In the genomic region with DNA sequence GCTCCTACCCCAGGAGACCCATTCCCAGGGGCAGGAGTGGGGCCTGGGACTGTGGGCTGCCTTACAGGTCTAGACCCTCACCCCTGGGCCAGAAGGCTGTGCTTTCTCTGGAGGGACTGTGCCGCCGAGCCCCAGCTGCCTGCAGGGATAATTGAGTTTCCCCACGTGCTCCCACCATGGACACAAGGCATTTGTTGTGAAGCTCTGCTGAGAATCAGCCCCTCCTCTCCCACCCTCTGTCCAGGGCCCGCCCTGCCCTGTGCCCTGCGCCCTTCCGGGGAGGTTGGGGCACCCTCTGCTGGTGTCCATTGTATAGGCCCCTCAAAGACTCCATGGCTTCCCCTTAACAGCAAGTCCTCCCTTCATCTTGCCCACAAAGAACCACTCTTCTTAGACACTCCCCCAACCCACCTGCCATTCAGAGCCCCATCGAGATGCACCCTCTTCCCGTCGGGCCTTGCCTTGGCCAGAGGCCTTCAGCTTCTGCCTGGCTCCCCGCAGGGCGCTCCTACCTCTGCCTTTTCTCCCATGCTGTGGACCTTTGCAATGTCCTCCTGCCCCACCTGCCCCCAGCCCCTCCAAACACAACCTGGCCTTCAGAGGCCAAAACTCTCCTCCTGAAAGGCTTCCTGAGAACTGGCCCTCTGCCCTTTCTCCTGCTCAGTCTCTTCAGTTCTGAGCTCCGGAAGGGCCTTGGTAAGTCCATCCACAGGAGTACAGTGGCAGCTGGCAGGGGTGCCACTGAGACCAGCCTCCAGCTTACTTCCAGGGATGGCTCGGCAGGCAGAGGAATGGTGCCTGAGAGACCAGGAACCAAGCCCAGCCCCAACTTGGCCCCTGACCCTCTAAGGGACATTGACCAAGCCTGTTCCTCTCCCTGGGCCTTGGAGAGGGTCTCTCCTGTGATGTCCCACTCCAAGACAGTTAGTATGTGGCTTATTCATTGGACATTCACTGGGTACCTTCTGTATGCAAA, we compare ENCODE assay signal across 13 cellular contexts. TPM values are rescaled to one million over a fixed set of nuclear protein-coding genes. Genes with fewer than 3 reads are reported as not detected.
DNase-seq lines count a peak whose midpoint lies in the region; ATAC-seq and TF ChIP-seq lines count a peak whose summit lies in the region.
"Had no signal": no experiment of that assay in that cellular context is flagged by ENCODE, and none has a peak within 500 bp of the region (broad histone marks: within the 10 kb centered on the region; RNA-seq: fewer than 3 reads in every experiment).

No MANE protein-coding gene starts in this region.

- no peaks in the 10 kb centered on the region for H3K36me3 Mint-ChIP-seq in naive thymus-derived CD8-positive, alpha-beta T cell
- H3K36me3 Mint-ChIP-seq: immature natural killer cell had no signal

- peaks cover 2 to 10% (median 6%) of the 10 kb centered on the region in 4 donors for H3K4me1 Mint-ChIP-seq in naive thymus-derived CD8-positive, alpha-beta T cell

- no peaks in the 10 kb centered on the region for H3K79me2 ChIP-seq in SU-DHL-6 (ENCODE audit: insufficient read depth, low read length)

- H3K27me3 ChIP-seq in SU-DHL-6 (ENCODE audit: low read length) (no peaks in the 10 kb centered on the region; the same call in none of the 2 replicates), left ventricle myocardium inferior (ENCODE audit: low read depth) (peaks cover 35% of the 10 kb centered on the region), stomach (peaks cover 0 to 73% (median 33%) of the 10 kb centered on the region in 3 donors), esophagus squamous epithelium (peaks cover 4 to 78% (median 7%) of the 10 kb centered on the region in 4 donors)

- H3K9me3 ChIP-seq in SU-DHL-6 (ENCODE audit: insufficient read depth, low read length) = no peaks in the 10 kb centered on the region
- H3K9me3 ChIP-seq in left ventricle myocardium inferior (replicated peaks) = no peaks in the 10 kb centered on the region
- no peaks in the 10 kb centered on the region for H3K9me3 ChIP-seq in stomach
- H3K9me3 ChIP-seq in esophagus squamous epithelium = no peaks in the 10 kb centered on the region
- H3K9me3 ChIP-seq: SJSA1, spleen had no signal

- ATAC-seq in HG03039 (IDR thresholded peaks at IDR 0.05; ENCODE audit: unreplicated experiment) (no peak), HG03045 (IDR thresholded peaks at IDR 0.05; ENCODE audit: unreplicated experiment) (no peak)
- no peak for ATAC-seq in naive thymus-derived CD8-positive, alpha-beta T cell
- ATAC-seq: esophagus mucosa had no signal

- DNase-seq in GM10266 (ENCODE audit: extremely low spot score) (no peak), left ventricle myocardium inferior (no peak), stomach (no peak), esophagus squamous epithelium (lab: John Stamatoyannopoulos, UW) (no peak)
- no peak for DNase-seq in naive thymus-derived CD8-positive, alpha-beta T cell
- DNase-seq: immature natural killer cell, NCI-H446 treated with DMSO at 0.1 percent for 48 hours, spleen had no signal

- 75 to 85% (median 82%) methylated on average over 11 to 13 of the region's 13 CpGs for WGBS in stomach, 5 donors
- WGBS in esophagus squamous epithelium, 2 donors = 77 to 83% methylated on average over 11 to 12 of the region's 13 CpGs

- no peak overlapping the region for H3K27ac Mint-ChIP-seq in naive thymus-derived CD8-positive, alpha-beta T cell
- H3K27ac Mint-ChIP-seq: immature natural killer cell had no signal

- no peaks in the 10 kb centered on the region for H3K9me3 Mint-ChIP-seq in naive thymus-derived CD8-positive, alpha-beta T cell
- H3K9me3 Mint-ChIP-seq: immature natural killer cell had no signal

- H3K4me3 Mint-ChIP-seq in naive thymus-derived CD8-positive, alpha-beta T cell = peak overlapping the region in 5 of 10 donors; percentile 7 to 50 (median 36)
- H3K4me3 Mint-ChIP-seq: immature natural killer cell had no signal

- H3K27ac ChIP-seq in SU-DHL-6 (ENCODE audit: low read depth, low read length) (no peak overlapping the region), left ventricle myocardium inferior (replicated peaks) (peak overlapping the region; percentile 87), stomach (peak overlapping the region in 4 of 5 donors; percentile 39 to 87 (median 70)), esophagus squamous epithelium (peak overlapping the region in 2 of 4 donors; percentile 43 to 78)
- H3K27ac ChIP-seq: SJSA1, spleen had no signal

- H4K20me1 ChIP-seq in SU-DHL-6 (ENCODE audit: low read depth, low read length) = no peaks in the 10 kb centered on the region

- no peak for TF ChIP-seq EP300 in stomach (IDR thresholded peaks at IDR 0.05)

- TF ChIP-seq POLR2A in stomach (IDR thresholded peaks at IDR 0.05) (no peak), esophagus squamous epithelium (IDR thresholded peaks at IDR 0.05) (no peak)

- no peaks in the 10 kb centered on the region for H3K9me2 ChIP-seq in SU-DHL-6 (replicated peaks; ENCODE audit: insufficient read depth, low read length)

- H3K4me1 ChIP-seq in left ventricle myocardium inferior (peaks cover 54% of the 10 kb centered on the region), stomach (peaks cover 30 to 44% (median 39%) of the 10 kb centered on the region in 4 donors), esophagus squamous epithelium (peaks cover 30 to 51% (median 32%) of the 10 kb centered on the region in 3 donors)

- intact Hi-C loops in left ventricle myocardium inferior (cut with micrococcal nuclease) = no loop called here
- intact Hi-C loops in stomach (cut with DNase I; ENCODE audit: low total_unique reads) = no loop called here
- intact Hi-C loops in esophagus squamous epithelium (cut with DNase I) = no loop called here

- no peak overlapping the region for H3K9ac ChIP-seq in SU-DHL-6 (ENCODE audit: low read length)

- H3K36me3 ChIP-seq in SU-DHL-6 (ENCODE audit: low read length) = no peaks in the 10 kb centered on the region
- no peaks in the 10 kb centered on the region for H3K36me3 ChIP-seq in left ventricle myocardium inferior
- no peaks in the 10 kb centered on the region for H3K36me3 ChIP-seq in stomach
- H3K36me3 ChIP-seq in esophagus squamous epithelium = no peaks in the 10 kb centered on the region
- H3K36me3 ChIP-seq: SJSA1, spleen had no signal

- H3K27me3 Mint-ChIP-seq in naive thymus-derived CD8-positive, alpha-beta T cell = peaks cover 9 to 46% (median 18%) of the 10 kb centered on the region in 5 donors

- no peaks in the 10 kb centered on the region for H3F3A ChIP-seq in SU-DHL-6 (ENCODE audit: insufficient read depth)

- no peak overlapping the region for H2AFZ ChIP-seq in SU-DHL-6 (ENCODE audit: low read depth, low read length, severe bottlenecking)

- H3K4me3 ChIP-seq in SU-DHL-6 (ENCODE audit: insufficient read depth, low read length, poor library complexity, severe bottlenecking) (no peak overlapping the region), left ventricle myocardium inferior (no peak overlapping the region), stomach (no peak overlapping the region), esophagus squamous epithelium (no peak overlapping the region)
- H3K4me3 ChIP-seq: SJSA1, spleen had no signal

- POLR2A ChIA-PET in naive thymus-derived CD8-positive, alpha-beta T cell (lab: Charles Lee) = no interaction called here

- H3K4me2 ChIP-seq in SU-DHL-6 (ENCODE audit: low read depth, low read length, poor library complexity, severe bottlenecking) = no peak overlapping the region

- TF ChIP-seq CTCF in GM10266 (IDR thresholded peaks at IDR 0.05; ENCODE audit: control insufficient read depth, insufficient read depth, low read depth, missing control alignments) = peak; percentile 31
- TF ChIP-seq CTCF in SU-DHL-6 (IDR thresholded peaks at IDR 0.05; ENCODE audit: insufficient read depth, low read length, poor library complexity, severe bottlenecking) = peak; percentile 25
- no peak for TF ChIP-seq CTCF in left ventricle myocardium inferior (IDR thresholded peaks at IDR 0.05; ENCODE audit: borderline replicate concordance)
- TF ChIP-seq CTCF in stomach (IDR thresholded peaks at IDR 0.05) = no peak
- TF ChIP-seq CTCF in esophagus squamous epithelium (IDR thresholded peaks at IDR 0.05) = no peak

RNA-seq across cellular contexts. Expression of a gene that starts 22.4 kb away (rescaled TPM):
- total RNA-seq in left ventricle myocardium inferior (15.3 TPM), stomach (10 to 100 TPM in 1 of 5 donors, 1 to 10 TPM in 3, under 1 TPM in 1; 0.58 to 31.6 (median 1.5) TPM), esophagus squamous epithelium (1 to 10 TPM in 2 of 4 donors, under 1 TPM in 2; 0.12 to 1.3 (median 0.64) TPM)
- 1 to 10 TPM; 2.4 to 2.9 (median 2.8) TPM for polyA plus RNA-seq in stomach
- total RNA-seq in naive thymus-derived CD8-positive, alpha-beta T cell = 1 to 10 TPM; 3.1 to 5.1 TPM
- under 1 TPM in 2 of 3 donors, not detected in 1; 0.17 to 0.39 TPM for polyA plus RNA-seq in naive thymus-derived CD8-positive, alpha-beta T cell

RNA-seq across cellular contexts. Expression of a gene that starts 35.4 kb away (rescaled TPM):
- not detected for total RNA-seq in left ventricle myocardium inferior
- not detected for total RNA-seq in stomach
- polyA plus RNA-seq in stomach = under 1 TPM in 1 of 3 donors, not detected in 2; 0.50 TPM
- not detected for total RNA-seq in esophagus squamous epithelium
- not detected for total RNA-seq in naive thymus-derived CD8-positive, alpha-beta T cell
- not detected for polyA plus RNA-seq in naive thymus-derived CD8-positive, alpha-beta T cell
- total RNA-seq: esophagus mucosa, SJSA1, spleen had no signal
- polyA plus RNA-seq: immature natural killer cell, spleen had no signal

RNA-seq across cellular contexts. Expression of a gene that starts 48.5 kb away (rescaled TPM):
- total RNA-seq in left ventricle myocardium inferior = not detected
- total RNA-seq in stomach = not detected
- not detected for polyA plus RNA-seq in stomach
- total RNA-seq in esophagus squamous epithelium = not detected
- not detected for total RNA-seq in naive thymus-derived CD8-positive, alpha-beta T cell
- not detected for polyA plus RNA-seq in naive thymus-derived CD8-positive, alpha-beta T cell
- total RNA-seq: esophagus mucosa, SJSA1, spleen had no signal
- polyA plus RNA-seq: immature natural killer cell, spleen had no signal

RNA-seq across cellular contexts. Expression of a gene that starts 58.6 kb away (rescaled TPM):
- total RNA-seq in left ventricle myocardium inferior = not detected
- not detected for total RNA-seq in stomach
- polyA plus RNA-seq in stomach = not detected
- not detected for total RNA-seq in esophagus squamous epithelium
- total RNA-seq in naive thymus-derived CD8-positive, alpha-beta T cell = not detected
- polyA plus RNA-seq in naive thymus-derived CD8-positive, alpha-beta T cell = not detected
- total RNA-seq: esophagus mucosa, SJSA1, spleen had no signal
- polyA plus RNA-seq: immature natural killer cell, spleen had no signal

Comparison
In these comparisons a context has a peak if more than half of its experiments do, and no peak if none do; other contexts are left out.
1. CTCF ChIP-seq: peak in GM10266 (single experiment) and SU-DHL-6 (single experiment); none in left ventricle myocardium inferior (single experiment), stomach (0 of 7) and esophagus squamous epithelium (0 of 6).